8 cellular contexts compared by ENCODE assay signal in genomic region chr1:153978274-153978909, GRCh38. TPM values are rescaled to one million over a fixed set of nuclear protein-coding genes. Genes with fewer than 3 reads are reported as not detected.
A peak's percentile ranks its signal among the peaks of the same experiment; 100 is the strongest.
DNase-seq lines count a peak whose midpoint lies in the region; TF ChIP-seq lines count a peak whose summit lies in the region.

No MANE protein-coding gene starts in this region.

- no peaks in the 10 kb centered on the region for H3K36me3 Mint-ChIP-seq in glutamatergic neuron (ENCODE audit: unreplicated experiment)

- H3K36me3 ChIP-seq in HAP-1 (replicated peaks) (peaks cover 38% of the 10 kb centered on the region), WERI-Rb-1 (peaks cover 31% of the 10 kb centered on the region)

- H3K9me3 ChIP-seq in HAP-1 (no peaks in the 10 kb centered on the region), WERI-Rb-1 (ENCODE audit: severe bottlenecking) (no peaks in the 10 kb centered on the region)

- in situ Hi-C loops in HAP-1 (cut with MboI; ENCODE audit: low sequenced_read_pairs), result loop anchor here (25.0 kb wide), 1 partner anchor 191 kb away; the partner anchor contains the start of gene SLC27A3

- peak overlapping the region; percentile 77 for H3K4me3 ChIP-seq in HAP-1
- H3K4me3 ChIP-seq in WERI-Rb-1 (ENCODE audit: low read depth, low read length), result peak overlapping the region; percentile 83
- H3K4me3 ChIP-seq in skin epidermis, result peak overlapping the region; percentile 63 to 99 (median 91)

- peak overlapping the region; percentile 96 for H3K4me3 Mint-ChIP-seq in glutamatergic neuron (ENCODE audit: unreplicated experiment)

- H3K27me3 Mint-ChIP-seq in glutamatergic neuron (ENCODE audit: unreplicated experiment), result peaks cover 5% of the 10 kb centered on the region

- peaks cover 10% of the 10 kb centered on the region for H3K4me1 ChIP-seq in HAP-1

- H3K27me3 ChIP-seq in HAP-1 (ENCODE audit: low read depth) (no peaks in the 10 kb centered on the region), WERI-Rb-1 (ENCODE audit: insufficient read depth, low read depth, severe bottlenecking) (no peaks in the 10 kb centered on the region)

- peak overlapping the region; percentile 96 for H3K27ac Mint-ChIP-seq in glutamatergic neuron (ENCODE audit: unreplicated experiment)

- peak overlapping the region; percentile 95 for H3K27ac ChIP-seq in WERI-Rb-1
- H3K27ac ChIP-seq in skin epidermis, result peak overlapping the region in 19 of 21 experiments; percentile 89 to 99 (median 96)

- no peak for DNase-seq in HAP-1 (ENCODE audit: low spot score in 2 of 2)
- DNase-seq in WERI-Rb-1, result no peak
- DNase-seq in glutamatergic neuron, result no peak
- no peak for DNase-seq in HPDE6-E6E7 (ENCODE audit: extremely low spot score)
- no peak for DNase-seq in stimulated activated naive CD4-positive, alpha-beta T cell treated with Interleukin-2 at 50 U/mL for 16 hours (lab: John Stamatoyannopoulos, UW)
- no peak for DNase-seq in NCI-H748 (lab: John Stamatoyannopoulos, UW; ENCODE audit: unreplicated experiment)
- no peak for DNase-seq in inferior parietal cortex (ENCODE audit: extremely low spot score)

- H3K9me3 Mint-ChIP-seq in glutamatergic neuron (ENCODE audit: unreplicated experiment), result no peaks in the 10 kb centered on the region

- H3K4me1 Mint-ChIP-seq in glutamatergic neuron (ENCODE audit: low read depth, unreplicated experiment), result no peaks in the 10 kb centered on the region

- TF ChIP-seq CTCF in WERI-Rb-1 (IDR thresholded peaks at IDR 0.05; ENCODE audit: low read depth, low read length) (no peak), glutamatergic neuron (IDR thresholded peaks at IDR 0.05; ENCODE audit: partially characterized antibody, unreplicated experiment) (no peak)

RNA-seq across cellular contexts. Expression of gene JTB, which starts 0.9 kb away (rescaled TPM):
- total RNA-seq in glutamatergic neuron (ENCODE audit: unreplicated experiment), result 48.6 TPM

RNA-seq across cellular contexts. Expression of gene RAB13, which starts 7.7 kb away (rescaled TPM):
- total RNA-seq in glutamatergic neuron (ENCODE audit: unreplicated experiment), result 29.9 TPM

RNA-seq across cellular contexts. Expression of gene CREB3L4, which starts 10.7 kb away (rescaled TPM):
- total RNA-seq in glutamatergic neuron (ENCODE audit: unreplicated experiment), result 14.3 TPM

RNA-seq across cellular contexts. Expression of gene RPS27, which starts 12.2 kb away (rescaled TPM):
- total RNA-seq in glutamatergic neuron (ENCODE audit: unreplicated experiment), result 881 TPM

RNA-seq across cellular contexts. Expression of gene SLC39A1, which starts 15.1 kb away (rescaled TPM):
- total RNA-seq in glutamatergic neuron (ENCODE audit: unreplicated experiment), result 28.1 TPM
